8 cellular contexts compared by ENCODE assay signal in genomic region chr3:86563358-86563970, GRCh38.
A peak's percentile ranks its signal among the peaks of the same experiment; 100 is the strongest.
DNase-seq lines count a peak whose midpoint lies in the region; ATAC-seq and TF ChIP-seq lines count a peak whose summit lies in the region.

No MANE protein-coding gene starts in this region.

- no peaks in the 10 kb centered on the region for H3K27me3 ChIP-seq in smooth muscle cell (ENCODE audit: low read depth)

- no peak overlapping the region for H3K27ac ChIP-seq in RWPE1
- no peak overlapping the region for H3K27ac ChIP-seq in smooth muscle cell (ENCODE audit: low read depth)

- POLR2A ChIA-PET in RWPE1 (lab: Yijun Ruan, JAX; ENCODE audit: low non-redundant PET) = no interaction called here

- ATAC-seq in GM18517 (IDR thresholded peaks at IDR 0.05; ENCODE audit: unreplicated experiment) (peak; percentile 72), HG03097 (IDR thresholded peaks at IDR 0.05; ENCODE audit: low FRiP score, unreplicated experiment) (no peak), GM19023 (IDR thresholded peaks at IDR 0.05; ENCODE audit: unreplicated experiment) (no peak)

- no peak overlapping the region for H3K4me3 ChIP-seq in Jurkat, Clone E6-1 (ENCODE audit: low read length)
- H3K4me3 ChIP-seq in smooth muscle cell = no peak overlapping the region

- TF ChIP-seq CTCF in RWPE1 (conservative IDR thresholded peaks at IDR 0.05; ENCODE audit: low read depth) (peak; percentile 73), smooth muscle cell (IDR thresholded peaks at IDR 0.05; ENCODE audit: borderline replicate concordance, insufficient read depth, poor library complexity, severe bottlenecking) (peak; percentile 89)

- H2AFZ ChIP-seq in smooth muscle cell (ENCODE audit: low read depth) = no peak overlapping the region

- H3K4me2 ChIP-seq in smooth muscle cell = no peak overlapping the region

- DNase-seq in ACHN (peak; percentile 54), RWPE1 (ENCODE audit: low spot score) (peak; percentile 4), fibroblast of peridontal ligament (ENCODE audit: extremely low read depth) (peak; percentile 47), smooth muscle cell (lab: John Stamatoyannopoulos, UW; ENCODE audit: unreplicated experiment) (no peak)
- peak; percentile 40 for DNase-seq in Jurkat, Clone E6-1 (ENCODE audit: low read depth, low spot score)

- in situ Hi-C loops in ACHN (cut with HindIII; ENCODE audit: low pct_ligation_motif_present, low pct_unique_long_range_greater_than_20kb, low sequenced_read_pairs) = no loop called here

- H4K20me1 ChIP-seq in smooth muscle cell (ENCODE audit: low read depth) = no peaks in the 10 kb centered on the region

- H3K4me1 ChIP-seq in smooth muscle cell (ENCODE audit: low read depth) = no peaks in the 10 kb centered on the region

- H3K9ac ChIP-seq in smooth muscle cell (ENCODE audit: low read depth) = no peak overlapping the region

- H3K9me3 ChIP-seq in smooth muscle cell (replicated peaks; ENCODE audit: low read depth) = no peaks in the 10 kb centered on the region

- H3F3A ChIP-seq in smooth muscle cell (ENCODE audit: low read depth) = no peaks in the 10 kb centered on the region

- no peaks in the 10 kb centered on the region for H3K36me3 ChIP-seq in smooth muscle cell (ENCODE audit: low read depth)

- no peaks in the 10 kb centered on the region for H3K79me2 ChIP-seq in smooth muscle cell (ENCODE audit: low read depth)

- CTCF ChIA-PET in RWPE1 (lab: Yijun Ruan, JAX) = interaction anchor here (0.6 kb wide), 1 partner anchor 11 kb away, joined by 3 read pairs; no protein-coding TSS in a partner anchor

- 38% methylated on average over 2 of the region's 2 CpGs for WGBS in smooth muscle cell (ENCODE audit: low lambda C conversion rate)
